Comparison of ENCODE assay signal across 8 cellular contexts in genomic region chr1:41361495-41362356, GRCh38. TPM values are rescaled to one million over a fixed set of nuclear protein-coding genes. Genes with fewer than 3 reads are reported as not detected.
A peak's percentile ranks its signal among the peaks of the same experiment; 100 is the strongest.
DNase-seq lines count a peak whose midpoint lies in the region; ATAC-seq, FAIRE-seq and TF ChIP-seq lines count a peak whose summit lies in the region.

No MANE protein-coding gene starts in this region.

- H3K36me3 ChIP-seq in Caco-2 (ENCODE audit: control insufficient read depth, insufficient read depth, low read length): no peaks in the 10 kb centered on the region

- no peaks in the 10 kb centered on the region for H3K9me3 Mint-ChIP-seq in Caco-2 (ENCODE audit: unreplicated experiment)
- H3K9me3 Mint-ChIP-seq in activated CD4-positive, alpha-beta memory T cell treated with anti-CD3 and anti-CD28 coated beads, Interleukin-2, amount 10 ng/mL, durations not matched to agents 7 days and 5 days: no peaks in the 10 kb centered on the region
- H3K9me3 Mint-ChIP-seq in stimulated activated naive B cell treated with anti-CD40 and anti-IgM and Interleukin-4, amounts not matched to agents 10 μg/mL and 1 μg/mL and 100 μg/mL, for 72 hours: no peaks in the 10 kb centered on the region

- ATAC-seq in GM19328 (IDR thresholded peaks at IDR 0.05; ENCODE audit: unreplicated experiment) (peak; percentile 16), HG03457 (IDR thresholded peaks at IDR 0.05; ENCODE audit: unreplicated experiment) (peak; percentile 14)
- ATAC-seq in stimulated activated naive B cell treated with anti-CD40 and anti-IgM and Interleukin-4, amounts not matched to agents 10 μg/mL and 1 μg/mL and 100 μg/mL, for 72 hours (replicated peaks): peak; percentile 36 to 37

- intact Hi-C loops in Caco-2 (cut with micrococcal nuclease; ENCODE audit: unreplicated experiment): loop anchor here (5.0 kb wide), 1 partner anchor 56 kb away; no protein-coding TSS in a partner anchor

- no peak overlapping the region for H3K27ac Mint-ChIP-seq in Caco-2 (ENCODE audit: unreplicated experiment)
- H3K27ac Mint-ChIP-seq in activated CD4-positive, alpha-beta memory T cell treated with anti-CD3 and anti-CD28 coated beads, Interleukin-2, amount 10 ng/mL, durations not matched to agents 7 days and 5 days: no peak overlapping the region
- H3K27ac Mint-ChIP-seq in stimulated activated naive B cell treated with anti-CD40 and anti-IgM and Interleukin-4, amounts not matched to agents 10 μg/mL and 1 μg/mL and 100 μg/mL, for 72 hours: no peak overlapping the region

- H3K27me3 Mint-ChIP-seq in Caco-2 (ENCODE audit: insufficient read depth, unreplicated experiment): peaks cover 3% of the 10 kb centered on the region
- H3K27me3 Mint-ChIP-seq in activated CD4-positive, alpha-beta memory T cell treated with anti-CD3 and anti-CD28 coated beads, Interleukin-2, amount 10 ng/mL, durations not matched to agents 7 days and 5 days: peaks cover 52% of the 10 kb centered on the region
- peaks cover 38 to 43% of the 10 kb centered on the region in 2 donors for H3K27me3 Mint-ChIP-seq in stimulated activated naive B cell treated with anti-CD40 and anti-IgM and Interleukin-4, amounts not matched to agents 10 μg/mL and 1 μg/mL and 100 μg/mL, for 72 hours

- H3K27me3 ChIP-seq in Caco-2 (replicated peaks; ENCODE audit: control insufficient read depth, insufficient read depth, low read length): no peaks in the 10 kb centered on the region; the same call in 1 of the 2 replicates

- CTCF ChIA-PET in Caco-2 (lab: Charles Lee): interaction anchor here (0.6 to 1.6 kb wide), 13 partner anchors 10 to 804 kb away, joined by 3 to 5 read pairs (median 3); no protein-coding TSS in a partner anchor
- CTCF ChIA-PET in activated CD4-positive, alpha-beta memory T cell treated with anti-CD3 and anti-CD28 coated beads, Interleukin-2, amount 10 ng/mL, durations not matched to agents 7 days and 5 days (lab: Charles Lee): interaction anchor here (1.3 kb wide), 1 partner anchor 71 kb away, joined by 3 read pairs; no protein-coding TSS in a partner anchor

- H3K9me3 ChIP-seq in Caco-2: no peaks in the 10 kb centered on the region

- H3K36me3 Mint-ChIP-seq in Caco-2 (ENCODE audit: insufficient read depth, unreplicated experiment): no peaks in the 10 kb centered on the region
- H3K36me3 Mint-ChIP-seq in activated CD4-positive, alpha-beta memory T cell treated with anti-CD3 and anti-CD28 coated beads, Interleukin-2, amount 10 ng/mL, durations not matched to agents 7 days and 5 days (ENCODE audit: low read depth): no peaks in the 10 kb centered on the region
- no peaks in the 10 kb centered on the region for H3K36me3 Mint-ChIP-seq in stimulated activated naive B cell treated with anti-CD40 and anti-IgM and Interleukin-4, amounts not matched to agents 10 μg/mL and 1 μg/mL and 100 μg/mL, for 72 hours

- H3K4me1 Mint-ChIP-seq in Caco-2 (ENCODE audit: low read depth, unreplicated experiment): peaks cover 13% of the 10 kb centered on the region
- H3K4me1 Mint-ChIP-seq in activated CD4-positive, alpha-beta memory T cell treated with anti-CD3 and anti-CD28 coated beads, Interleukin-2, amount 10 ng/mL, durations not matched to agents 7 days and 5 days: peaks cover 10% of the 10 kb centered on the region
- peaks cover 20 to 40% of the 10 kb centered on the region in 2 donors for H3K4me1 Mint-ChIP-seq in stimulated activated naive B cell treated with anti-CD40 and anti-IgM and Interleukin-4, amounts not matched to agents 10 μg/mL and 1 μg/mL and 100 μg/mL, for 72 hours

- no peak for FAIRE-seq in D721Med (lab: Jason Lieb, UNC)

- POLR2A ChIA-PET in Caco-2 (lab: Charles Lee): interaction anchor here (0.6 kb wide), 1 partner anchor 10 kb away, joined by 3 read pairs; no protein-coding TSS in a partner anchor
- POLR2A ChIA-PET in activated CD4-positive, alpha-beta memory T cell treated with anti-CD3 and anti-CD28 coated beads, Interleukin-2, amount 10 ng/mL, durations not matched to agents 7 days and 5 days (lab: Charles Lee): no interaction called here

- no peak for TF ChIP-seq CTCF in Caco-2 (IDR thresholded peaks at IDR 0.05; ENCODE audit: insufficient read depth in 1 of 2, low read depth in 1 of 2, low read length in 1 of 2, severe bottlenecking in 1 of 2, unreplicated experiment in 1 of 2)
- no peak for TF ChIP-seq CTCF in D721Med (IDR thresholded peaks at IDR 0.05; ENCODE audit: insufficient read depth, missing control alignments)

- H3K4me3 ChIP-seq in Caco-2 (ENCODE audit: low read depth, low read length): peak overlapping the region; percentile 46
- H3K4me3 ChIP-seq in iPS-11a (ENCODE audit: low read depth, low read length): peak overlapping the region; percentile 41

- DNase-seq in Caco-2 (peak in 1 of 2 experiments; percentile 34), KG1 (lab: John Stamatoyannopoulos, UW) (no peak), D721Med (ENCODE audit: insufficient read length, low spot score) (no peak)
- DNase-seq in activated CD4-positive, alpha-beta memory T cell treated with anti-CD3 and anti-CD28 coated beads, Interleukin-2, amount 10 ng/mL, durations not matched to agents 7 days and 5 days: no peak
- peak; percentile 34 for DNase-seq in stimulated activated naive B cell treated with anti-CD40 and anti-IgM and Interleukin-4, amounts not matched to agents 10 μg/mL and 1 μg/mL and 100 μg/mL, for 72 hours

- peaks cover 6% of the 10 kb centered on the region for H3K4me1 ChIP-seq in Caco-2

- no TSS peak for BruUV-seq in Caco-2 (replicated peaks; lab: Mats Ljungman, UMichigan)

- H3K4me3 Mint-ChIP-seq in Caco-2 (ENCODE audit: unreplicated experiment): peak overlapping the region; percentile 53
- peak overlapping the region; percentile 43 for H3K4me3 Mint-ChIP-seq in activated CD4-positive, alpha-beta memory T cell treated with anti-CD3 and anti-CD28 coated beads, Interleukin-2, amount 10 ng/mL, durations not matched to agents 7 days and 5 days
- peak overlapping the region; percentile 67 to 70 for H3K4me3 Mint-ChIP-seq in stimulated activated naive B cell treated with anti-CD40 and anti-IgM and Interleukin-4, amounts not matched to agents 10 μg/mL and 1 μg/mL and 100 μg/mL, for 72 hours

RNA-seq across cellular contexts. Expression of gene FOXO6, which starts 0.5 kb away (rescaled TPM):
- total RNA-seq in Caco-2 (2022): 0.42 and 0.59 TPM in 2 replicates
- total RNA-seq in activated CD4-positive, alpha-beta memory T cell treated with anti-CD3 and anti-CD28 coated beads, Interleukin-2, amount 10 ng/mL, durations not matched to agents 7 days and 5 days: under 1 TPM in 1 of 2 experiments, not detected in 1; 0.20 TPM
